Comparison of ENCODE assay signal across 13 cellular contexts in genomic region chr1:18932387-18932786, GRCh38. TPM values are rescaled to one million over a fixed set of nuclear protein-coding genes. Genes with fewer than 3 reads are reported as not detected.
DNase-seq lines count a peak whose midpoint lies in the region; ATAC-seq and TF ChIP-seq lines count a peak whose summit lies in the region.
"Had no signal": no experiment of that assay in that cellular context is flagged by ENCODE, and none has a peak within 500 bp of the region (broad histone marks: within the 10 kb centered on the region; RNA-seq: fewer than 3 reads in every experiment).

No MANE protein-coding gene starts in this region.

- H3K4me3 ChIP-seq in CD4-positive, alpha-beta memory T cell (ENCODE audit: low read length in 2 of 2): no peak overlapping the region
- peak overlapping the region in 1 of 3 donors; percentile 22 for H3K4me3 ChIP-seq in breast epithelium
- H3K4me3 ChIP-seq in naive thymus-derived CD4-positive, alpha-beta T cell (ENCODE audit: low read length): no peak overlapping the region

- no peaks in the 10 kb centered on the region for H3K27me3 ChIP-seq in CD4-positive, alpha-beta memory T cell (ENCODE audit: insufficient read depth, low read length)
- no peaks in the 10 kb centered on the region for H3K27me3 ChIP-seq in breast epithelium
- H3K27me3 ChIP-seq in naive thymus-derived CD4-positive, alpha-beta T cell (ENCODE audit: control insufficient read depth in 2 of 2, insufficient read depth in 2 of 2, low read length in 2 of 2): no peaks in the 10 kb centered on the region

- no peak for DNase-seq in CD4-positive, alpha-beta memory T cell
- DNase-seq in HPDE6-E6E7 (ENCODE audit: extremely low spot score) (peak; percentile 80), breast epithelium (ENCODE audit: low spot score in 2 of 2) (no peak), left ventricle myocardium superior (no peak), AG08395 (ENCODE audit: low spot score) (no peak), KG1 (lab: John Stamatoyannopoulos, UW) (no peak), HCEC 1CT (no peak)
- no peak for DNase-seq in naive thymus-derived CD4-positive, alpha-beta T cell
- DNase-seq: H7, left colon, NCI-H2029 had no signal

- ATAC-seq in naive thymus-derived CD4-positive, alpha-beta T cell: no peak
- ATAC-seq in left ventricle myocardium superior: no peak
- ATAC-seq: left colon had no signal

- peak overlapping the region; percentile 57 to 91 (median 80) for H3K27ac Mint-ChIP-seq in CD4-positive, alpha-beta memory T cell
- H3K27ac Mint-ChIP-seq in naive thymus-derived CD4-positive, alpha-beta T cell: peak overlapping the region in 7 of 9 donors; percentile 15 to 72 (median 61)
- H3K27ac Mint-ChIP-seq: activated naive CD4-positive, alpha-beta T cell treated with anti-CD3 and anti-CD28 coated beads, Interleukin-2, amount 50 U/mL, for 24 hours; dendritic cell treated with granulocyte-macrophage colony-stimulating factor and Interleukin-4, amounts not matched to agents 40 ng/mL and 50 ng/mL, for 4 days had no signal

- peaks cover 0 to 13% of the 10 kb centered on the region in 2 donors for H3K36me3 Mint-ChIP-seq in CD4-positive, alpha-beta memory T cell
- H3K36me3 Mint-ChIP-seq in naive thymus-derived CD4-positive, alpha-beta T cell: peaks cover 0 to 3% (median 0%) of the 10 kb centered on the region in 5 donors
- H3K36me3 Mint-ChIP-seq: activated naive CD4-positive, alpha-beta T cell treated with anti-CD3 and anti-CD28 coated beads, Interleukin-2, amount 50 U/mL, for 24 hours had no signal

- no peak overlapping the region for H3K27ac ChIP-seq in CD4-positive, alpha-beta memory T cell (ENCODE audit: low read depth, low read length)
- H3K27ac ChIP-seq in breast epithelium: peak overlapping the region; percentile 41 to 83
- no peak overlapping the region for H3K27ac ChIP-seq in naive thymus-derived CD4-positive, alpha-beta T cell (ENCODE audit: low read depth, low read length)

- H3K27me3 Mint-ChIP-seq in CD4-positive, alpha-beta memory T cell: no peaks in the 10 kb centered on the region
- no peaks in the 10 kb centered on the region for H3K27me3 Mint-ChIP-seq in naive thymus-derived CD4-positive, alpha-beta T cell
- H3K27me3 Mint-ChIP-seq: activated naive CD4-positive, alpha-beta T cell treated with anti-CD3 and anti-CD28 coated beads, Interleukin-2, amount 50 U/mL, for 24 hours had no signal

- intact Hi-C loops in CD4-positive, alpha-beta memory T cell (cut with micrococcal nuclease): no loop called here
- intact Hi-C loops in breast epithelium (cut with DNase I; ENCODE audit: low total_unique reads) (no loop called here), left ventricle myocardium superior (cut with micrococcal nuclease) (no loop called here)
- intact Hi-C loops in naive thymus-derived CD4-positive, alpha-beta T cell (cut with micrococcal nuclease): no loop called here

- POLR2A ChIA-PET in CD4-positive, alpha-beta memory T cell (lab: Charles Lee; ENCODE audit: partially characterized antibody): interaction anchor here (0.6 to 10.1 kb wide), 2 partner anchors 17 to 471 kb away, joined by 4 to 599 read pairs; partner anchors contain the start of gene IFFO2
- POLR2A ChIA-PET in naive thymus-derived CD4-positive, alpha-beta T cell (lab: Charles Lee): interaction anchor here (0.6 to 1.4 kb wide), 2 partner anchors 17 to 24 kb away, joined by 3 to 5 read pairs; partner anchors contain the start of gene IFFO2

- no peaks in the 10 kb centered on the region for H3K9me3 Mint-ChIP-seq in CD4-positive, alpha-beta memory T cell
- H3K9me3 Mint-ChIP-seq in naive thymus-derived CD4-positive, alpha-beta T cell: no peaks in the 10 kb centered on the region
- H3K9me3 Mint-ChIP-seq: activated naive CD4-positive, alpha-beta T cell treated with anti-CD3 and anti-CD28 coated beads, Interleukin-2, amount 50 U/mL, for 24 hours; dendritic cell treated with granulocyte-macrophage colony-stimulating factor and Interleukin-4, amounts not matched to agents 40 ng/mL and 50 ng/mL, for 4 days had no signal

- peak overlapping the region in 4 of 8 donors; percentile 5 to 70 (median 38) for H3K4me3 Mint-ChIP-seq in CD4-positive, alpha-beta memory T cell
- H3K4me3 Mint-ChIP-seq in naive thymus-derived CD4-positive, alpha-beta T cell: peak overlapping the region in 2 of 10 donors; percentile 43 to 60
- H3K4me3 Mint-ChIP-seq: dendritic cell treated with granulocyte-macrophage colony-stimulating factor and Interleukin-4, amounts not matched to agents 40 ng/mL and 50 ng/mL, for 4 days had no signal

- peaks cover 66 to 100% (median 87%) of the 10 kb centered on the region in 4 donors for H3K4me1 Mint-ChIP-seq in CD4-positive, alpha-beta memory T cell
- peaks cover 48 to 91% (median 86%) of the 10 kb centered on the region in 7 donors for H3K4me1 Mint-ChIP-seq in naive thymus-derived CD4-positive, alpha-beta T cell

- H3K36me3 ChIP-seq in CD4-positive, alpha-beta memory T cell (ENCODE audit: insufficient read depth, low read length): no peaks in the 10 kb centered on the region
- no peaks in the 10 kb centered on the region for H3K36me3 ChIP-seq in breast epithelium
- H3K36me3 ChIP-seq in naive thymus-derived CD4-positive, alpha-beta T cell (ENCODE audit: control insufficient read depth in 2 of 3, insufficient read depth in 3 of 3, low read length in 3 of 3): no peaks in the 10 kb centered on the region

- peaks cover 100% of the 10 kb centered on the region for H3K4me1 ChIP-seq in CD4-positive, alpha-beta memory T cell (ENCODE audit: insufficient read depth, low read length)
- peaks cover 13% of the 10 kb centered on the region in 2 donors for H3K4me1 ChIP-seq in breast epithelium
- peaks cover 54 to 60% of the 10 kb centered on the region in 2 donors for H3K4me1 ChIP-seq in naive thymus-derived CD4-positive, alpha-beta T cell (ENCODE audit: control insufficient read depth in 2 of 2, insufficient read depth in 2 of 2, low read length in 2 of 2)

- TF ChIP-seq CTCF in breast epithelium (IDR thresholded peaks at IDR 0.05): no peak

- no peaks in the 10 kb centered on the region for H3K9me3 ChIP-seq in CD4-positive, alpha-beta memory T cell (ENCODE audit: control insufficient read depth in 1 of 2, low read length in 2 of 2)
- H3K9me3 ChIP-seq in breast epithelium: no peaks in the 10 kb centered on the region
- H3K9me3 ChIP-seq in naive thymus-derived CD4-positive, alpha-beta T cell (ENCODE audit: control insufficient read depth in 2 of 3, low read length in 3 of 3): no peaks in the 10 kb centered on the region

- CTCF ChIA-PET in CD4-positive, alpha-beta memory T cell (lab: Charles Lee; ENCODE audit: partially characterized antibody): interaction anchor here (1.0 kb wide), 1 partner anchor 18 kb away, joined by 4 read pairs; no protein-coding TSS in a partner anchor
- CTCF ChIA-PET in naive thymus-derived CD4-positive, alpha-beta T cell (lab: Charles Lee): interaction anchor here (0.5 to 1.5 kb wide), 2 partner anchors 40 to 233 kb away, joined by 3 read pairs; no protein-coding TSS in a partner anchor

- TF ChIP-seq POLR2A in breast epithelium (IDR thresholded peaks at IDR 0.05): no peak

RNA-seq across cellular contexts. Expression of gene IFFO2, which starts 24.1 kb away (rescaled TPM):
- 10 to 100 TPM; 39.0 to 41.3 TPM for total RNA-seq in CD4-positive, alpha-beta memory T cell
- polyA plus RNA-seq in CD4-positive, alpha-beta memory T cell: 1 to 10 TPM; 1.3 to 5.2 TPM
- total RNA-seq in breast epithelium: 10 to 100 TPM in 2 of 3 donors, 1 to 10 TPM in 1; 5.8 to 35.3 (median 34.4) TPM
- 10 to 100 TPM; 20.5 to 57.1 (median 28.2) TPM for total RNA-seq in naive thymus-derived CD4-positive, alpha-beta T cell
- polyA plus RNA-seq in naive thymus-derived CD4-positive, alpha-beta T cell: 1 to 10 TPM; 1.1 to 2.7 TPM
- 5.0 TPM for total RNA-seq in left ventricle myocardium superior

RNA-seq across cellular contexts. Expression of gene ALDH4A1, which starts 30.0 kb away (rescaled TPM):
- 1 to 10 TPM; 1.4 to 1.5 TPM for total RNA-seq in CD4-positive, alpha-beta memory T cell
- polyA plus RNA-seq in CD4-positive, alpha-beta memory T cell: 1 to 10 TPM; 1.1 to 1.6 TPM
- 10 to 100 TPM; 15.7 to 81.0 (median 23.7) TPM for total RNA-seq in breast epithelium
- total RNA-seq in naive thymus-derived CD4-positive, alpha-beta T cell: 1 to 10 TPM; 1.3 to 3.2 (median 1.6) TPM
- 1 to 10 TPM in 1 of 2 donors, under 1 TPM in 1; 0.94 to 1.3 TPM for polyA plus RNA-seq in naive thymus-derived CD4-positive, alpha-beta T cell
- total RNA-seq in left ventricle myocardium superior: 27.3 TPM

Comparison
In these comparisons a context has a peak if more than half of its experiments do, and no peak if none do; other contexts are left out.
1. H3K27ac ChIP-seq: peak in breast epithelium (2 of 2); none in CD4-positive, alpha-beta memory T cell (single experiment) and naive thymus-derived CD4-positive, alpha-beta T cell (single experiment).